ENCODE assay signal across 8 cellular contexts in the genomic region with DNA sequence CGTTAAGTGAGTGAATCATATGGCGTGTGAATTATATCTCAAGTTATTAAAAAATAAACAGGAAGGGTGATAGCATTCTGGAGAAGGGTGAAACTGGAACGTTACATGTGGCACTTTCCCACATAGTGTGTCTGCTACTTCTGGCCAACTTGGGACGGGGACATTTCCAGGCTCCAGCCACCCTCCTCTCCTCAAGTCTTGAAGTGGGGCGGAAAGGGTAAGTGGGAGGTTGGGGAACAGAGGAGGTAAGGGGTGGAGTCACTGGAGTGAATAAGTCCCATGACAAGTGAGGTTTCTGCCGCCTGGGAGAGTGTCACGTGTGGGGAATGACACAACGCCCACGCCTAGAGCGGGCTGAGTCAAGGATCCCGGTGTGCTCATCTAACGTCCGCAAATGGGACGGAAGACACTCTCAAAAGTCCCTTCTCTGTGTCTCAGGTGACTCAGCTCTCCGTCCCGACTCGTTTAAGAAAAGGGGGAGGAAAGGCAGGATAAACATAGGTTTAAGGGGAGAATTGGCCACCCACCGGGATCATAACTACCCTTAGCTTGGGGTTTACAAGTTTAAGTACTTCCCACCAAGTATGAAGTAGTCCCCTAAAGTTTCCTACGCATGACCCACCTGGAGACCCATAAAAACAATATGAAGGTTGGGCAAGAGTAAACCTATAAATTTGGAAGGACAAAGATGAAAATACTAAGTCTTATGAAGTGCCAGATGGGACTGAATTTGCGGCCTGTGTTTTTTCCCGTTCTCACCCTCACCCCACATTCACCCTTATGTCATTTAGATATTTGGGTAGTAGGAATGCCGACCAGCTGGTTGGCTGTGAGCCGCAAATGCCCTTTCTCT. TPM values are rescaled to one million over a fixed set of nuclear protein-coding genes. Genes with fewer than 3 reads are reported as not detected.
DNase-seq lines count a peak whose midpoint lies in the region; TF ChIP-seq lines count a peak whose summit lies in the region.

No MANE protein-coding gene starts in this region.

- peaks cover 45% of the 10 kb centered on the region for H3K4me1 Mint-ChIP-seq in nephron progenitor cell

- DNase-seq in NCI-H1105 treated with DMSO at 0.1 percent for 48 hours (lab: John Stamatoyannopoulos, UW), result peak; percentile 16
- no peak for DNase-seq in NCI-H1105 (lab: John Stamatoyannopoulos, UW)
- DNase-seq in HK-2 (ENCODE audit: unreplicated experiment), result peak; percentile 95
- peak; percentile 54 for DNase-seq in SHP77 treated with DMSO at 0.1 percent for 48 hours (lab: John Stamatoyannopoulos, UW)
- DNase-seq in activated gamma-delta T cell (lab: John Stamatoyannopoulos, UW), result peak; percentile 16
- peak; percentile 97 for DNase-seq in fibroblast of villous mesenchyme (ENCODE audit: low read depth)
- DNase-seq in nephron progenitor cell, result peak; percentile 44
- DNase-seq in stimulated activated naive CD4-positive, alpha-beta T cell treated with Interleukin-2 at 50 U/mL for 16 hours (lab: John Stamatoyannopoulos, UW), result peak; percentile 86

- peak overlapping the region; percentile 94 for H3K4me3 Mint-ChIP-seq in nephron progenitor cell

- H3K9me3 Mint-ChIP-seq in nephron progenitor cell, result no peaks in the 10 kb centered on the region

- H3K4me3 ChIP-seq in fibroblast of villous mesenchyme (ENCODE audit: low read depth, low read length), result peak overlapping the region; percentile 78

- TF ChIP-seq CTCF in fibroblast of villous mesenchyme (IDR thresholded peaks at IDR 0.05; ENCODE audit: insufficient read depth, low read depth, low read length) (no peak), nephron progenitor cell (IDR thresholded peaks at IDR 0.05) (no peak)

- peak overlapping the region; percentile 99 for H3K27ac Mint-ChIP-seq in nephron progenitor cell

- peaks cover 4% of the 10 kb centered on the region for H3K27me3 Mint-ChIP-seq in nephron progenitor cell (ENCODE audit: low read depth, poor library complexity)

- no peaks in the 10 kb centered on the region for H3K36me3 Mint-ChIP-seq in nephron progenitor cell (ENCODE audit: low read depth)

RNA-seq across cellular contexts. Expression of gene SPAG9, which starts 1.2 kb away (rescaled TPM):
- total RNA-seq in fibroblast of villous mesenchyme, result 75.4 and 94.6 TPM in 2 replicates

RNA-seq across cellular contexts. Expression of gene NME1, which starts 31.5 kb away (rescaled TPM):
- total RNA-seq in fibroblast of villous mesenchyme, result 82.1 and 105 TPM in 2 replicates

RNA-seq across cellular contexts. Expression of gene NME2, which starts 44.4 kb away (rescaled TPM):
- 438 and 486 TPM in 2 replicates for total RNA-seq in fibroblast of villous mesenchyme
